8 cellular contexts compared by ENCODE assay signal in the genomic region with DNA sequence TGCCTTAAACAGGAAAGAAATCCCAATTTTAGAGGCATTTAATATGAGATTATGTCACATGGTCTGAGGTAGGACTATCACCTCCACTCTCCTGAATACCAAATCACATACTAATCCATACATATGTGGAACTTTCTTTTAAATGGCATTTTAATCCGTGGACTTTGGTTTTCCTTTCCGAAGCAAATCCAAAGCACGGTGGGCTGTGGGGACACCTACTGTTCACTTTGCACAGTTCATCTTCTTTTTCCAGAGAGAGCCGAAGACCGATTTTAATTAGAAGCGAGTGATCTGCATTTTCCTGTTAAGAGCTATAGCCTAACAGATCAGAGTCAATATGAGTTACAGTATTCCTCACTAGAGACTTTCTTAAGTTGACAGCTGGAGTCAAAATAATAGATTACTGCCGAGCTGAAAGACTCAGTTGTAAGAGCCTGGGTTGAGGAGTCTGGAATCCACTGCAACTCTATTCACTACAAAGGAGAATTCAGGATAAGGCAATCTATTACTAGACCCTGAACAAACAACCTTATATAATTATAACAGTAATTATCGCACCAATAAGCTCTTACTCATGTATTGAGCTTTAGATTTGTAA.
A peak's percentile ranks its signal among the peaks of the same experiment; 100 is the strongest.
DNase-seq lines count a peak whose midpoint lies in the region; ATAC-seq, FAIRE-seq and TF ChIP-seq lines count a peak whose summit lies in the region.

No MANE protein-coding gene starts in this region.

- no peaks in the 10 kb centered on the region for H3K4me1 ChIP-seq in prostate gland (replicated peaks)

- TF ChIP-seq POLR2A in prostate gland (IDR thresholded peaks at IDR 0.05) = no peak

- no peaks in the 10 kb centered on the region for H3K27me3 ChIP-seq in prostate gland (replicated peaks; ENCODE audit: insufficient read depth)

- no peak for FAIRE-seq in D721Med (lab: Jason Lieb, UNC)

- ATAC-seq in GM21529 (IDR thresholded peaks at IDR 0.05; ENCODE audit: unreplicated experiment) (peak; percentile 49), GM19455 (IDR thresholded peaks at IDR 0.05; ENCODE audit: unreplicated experiment) (no peak)

- intact Hi-C loops in prostate gland (cut with DNase I) = no loop called here

- H3K9me3 ChIP-seq in prostate gland = no peaks in the 10 kb centered on the region

- DNase-seq in D721Med (ENCODE audit: insufficient read length, low spot score) = no peak
- DNase-seq in RPMI7951 (ENCODE audit: low read depth) = peak; percentile 17
- peak; percentile 54 for DNase-seq in fibroblast of pulmonary artery (ENCODE audit: low read depth)
- no peak for DNase-seq in prostate gland (ENCODE audit: low spot score)
- no peak for DNase-seq in MV-4-11 (lab: John Stamatoyannopoulos, UW)
- DNase-seq in activated T-cell treated with anti-CD3 and anti-CD28 coated beads for 4 hours = no peak

- no peak overlapping the region for H3K4me3 ChIP-seq in fibroblast of pulmonary artery (replicated peaks; ENCODE audit: low read depth, low read length)
- no peak overlapping the region for H3K4me3 ChIP-seq in prostate gland

- no peak overlapping the region for H3K27ac ChIP-seq in prostate gland

- H3K36me3 ChIP-seq in prostate gland = no peaks in the 10 kb centered on the region

- WGBS in prostate gland = 11% methylated on average over 8 of the region's 8 CpGs

- TF ChIP-seq CTCF in D721Med (IDR thresholded peaks at IDR 0.05; ENCODE audit: insufficient read depth, missing control alignments) (peak; percentile 89), fibroblast of pulmonary artery (IDR thresholded peaks at IDR 0.05; ENCODE audit: low read length, missing control alignments) (peak; percentile 84), prostate gland (IDR thresholded peaks at IDR 0.05) (peak; percentile 29 to 56 (median 40))

Comparison
In these comparisons a context has a peak if more than half of its experiments do, and no peak if none do; other contexts are left out.
1. DNase-seq: peak in RPMI7951 (single experiment) and fibroblast of pulmonary artery (single experiment); none in D721Med (single experiment), prostate gland (single experiment), MV-4-11 (single experiment) and activated T-cell treated with anti-CD3 and anti-CD28 coated beads for 4 hours (single experiment).
2. Peak in every context shown above with its lines, with median percentiles within 50 percentile points of each other: CTCF ChIP-seq.